ENCODE assay signal across 9 cellular contexts in the genomic region with DNA sequence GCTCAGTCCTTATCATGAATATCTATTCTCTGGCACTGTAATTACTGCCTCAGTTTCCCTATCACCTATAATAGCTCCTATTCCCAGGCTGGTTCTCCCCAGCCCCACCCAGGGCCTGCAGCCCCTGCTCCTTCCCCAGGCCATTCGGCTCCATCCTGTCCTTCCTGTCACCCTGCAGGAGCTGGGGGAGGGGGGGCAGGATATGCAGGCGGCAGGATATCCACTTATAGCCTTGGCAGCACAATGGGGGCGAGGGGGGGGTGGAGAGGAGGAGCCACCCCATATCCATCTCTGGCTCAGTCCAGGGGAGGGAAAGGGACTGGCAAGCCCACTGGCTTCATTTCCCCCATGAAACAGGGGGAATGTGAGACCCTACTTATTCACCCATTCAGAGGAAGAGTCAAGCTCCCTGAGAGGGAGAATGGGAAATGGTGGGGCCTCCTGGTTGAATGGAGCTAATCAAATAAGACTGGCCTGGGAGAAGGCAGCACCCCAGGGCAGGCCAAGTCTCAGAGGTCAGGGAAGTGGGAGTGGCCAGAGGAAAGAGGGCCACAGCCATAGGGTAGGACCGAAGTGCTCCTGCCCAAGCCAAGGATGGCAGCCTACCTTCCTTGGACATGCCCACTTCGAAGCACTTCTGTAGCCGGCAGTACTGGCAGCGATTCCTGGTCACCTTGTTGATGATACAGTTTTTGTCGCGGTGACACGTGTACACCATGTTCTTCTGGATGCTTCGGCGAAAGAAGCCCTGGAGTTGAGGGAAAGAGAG. TPM values are rescaled to one million over a fixed set of nuclear protein-coding genes. Genes with fewer than 3 reads are reported as not detected.
A peak's percentile ranks its signal among the peaks of the same experiment; 100 is the strongest.
DNase-seq lines count a peak whose midpoint lies in the region; ATAC-seq and TF ChIP-seq lines count a peak whose summit lies in the region.
"Had no signal": no experiment of that assay in that cellular context is flagged by ENCODE, and none has a peak within 500 bp of the region (broad histone marks: within the 10 kb centered on the region; RNA-seq: fewer than 3 reads in every experiment).

No MANE protein-coding gene starts in this region.

- TF ChIP-seq CTCF in DOHH2 (IDR thresholded peaks at IDR 0.05; ENCODE audit: low read depth, low read length, poor library complexity, severe bottlenecking) (no peak), esophagus squamous epithelium (IDR thresholded peaks at IDR 0.05) (no peak), parathyroid adenoma (IDR thresholded peaks at IDR 0.05) (no peak)

- H2AFZ ChIP-seq in parathyroid adenoma: no peak overlapping the region

- H3K79me2 ChIP-seq in DOHH2 (ENCODE audit: control insufficient read depth, low read length) (no peaks in the 10 kb centered on the region), parathyroid adenoma (no peaks in the 10 kb centered on the region)

- peak overlapping the region; percentile 35 for H3K4me2 ChIP-seq in DOHH2 (ENCODE audit: low read length)
- no peak overlapping the region for H3K4me2 ChIP-seq in parathyroid adenoma (ENCODE audit: low read length)

- no peak for ATAC-seq in T-helper 17 cell
- ATAC-seq: esophagus mucosa had no signal

- peaks cover 66% of the 10 kb centered on the region for H3K4me1 Mint-ChIP-seq in T-helper 17 cell

- H3K36me3 ChIP-seq in DOHH2 (ENCODE audit: control insufficient read depth, low read length) (no peaks in the 10 kb centered on the region), esophagus squamous epithelium (peaks cover 47 to 68% (median 51%) of the 10 kb centered on the region in 3 donors), parathyroid adenoma (ENCODE audit: control insufficient read depth, insufficient read depth, low read length) (no peaks in the 10 kb centered on the region), MG63 (peaks cover 39% of the 10 kb centered on the region)

- WGBS in esophagus squamous epithelium, 2 donors: 64 to 70% methylated on average over 5 to 8 of the region's 12 CpGs

- H3K9me3 ChIP-seq in DOHH2 (ENCODE audit: control insufficient read depth, insufficient read depth, low read length) (no peaks in the 10 kb centered on the region), T-helper 17 cell (ENCODE audit: control insufficient read depth, low read length, poor library complexity, severe bottlenecking) (no peaks in the 10 kb centered on the region), esophagus squamous epithelium (no peaks in the 10 kb centered on the region), parathyroid adenoma (ENCODE audit: control insufficient read depth, low read length) (no peaks in the 10 kb centered on the region), MG63 (no peaks in the 10 kb centered on the region)

- DNase-seq in T-helper 17 cell (no peak), esophagus squamous epithelium (lab: John Stamatoyannopoulos, UW) (no peak), DMS153 treated with DMSO at 0.1 percent for 48 hours (lab: John Stamatoyannopoulos, UW; ENCODE audit: unreplicated experiment) (no peak), MG63 (no peak), iPS-NIHi7 (ENCODE audit: extremely low spot score) (no peak), RPMI8226 (no peak)

- no peaks in the 10 kb centered on the region for H3K9me2 ChIP-seq in DOHH2 (replicated peaks; ENCODE audit: control insufficient read depth, low read length)

- H3K36me3 Mint-ChIP-seq in T-helper 17 cell (ENCODE audit: low read depth): peaks cover 10% of the 10 kb centered on the region

- H3K27me3 ChIP-seq in DOHH2 (ENCODE audit: control insufficient read depth, low read length) (peaks cover 7% of the 10 kb centered on the region), esophagus squamous epithelium (no peaks in the 10 kb centered on the region), parathyroid adenoma (ENCODE audit: control insufficient read depth, insufficient read depth, low read length) (no peaks in the 10 kb centered on the region), MG63 (no peaks in the 10 kb centered on the region)

- no peak overlapping the region for H3K9ac ChIP-seq in parathyroid adenoma

- no peaks in the 10 kb centered on the region for H4K20me1 ChIP-seq in DOHH2 (ENCODE audit: control insufficient read depth, insufficient read depth, low read depth, low read length)

- TF ChIP-seq POLR2A in esophagus squamous epithelium (IDR thresholded peaks at IDR 0.05): no peak

- H3K4me3 ChIP-seq in DOHH2 (ENCODE audit: low read length): no peak overlapping the region
- H3K4me3 ChIP-seq in esophagus squamous epithelium: no peak overlapping the region
- no peak overlapping the region for H3K4me3 ChIP-seq in parathyroid adenoma (ENCODE audit: low read depth, low read length)
- no peak overlapping the region for H3K4me3 ChIP-seq in MG63

- peak overlapping the region; percentile 82 for H3K27ac Mint-ChIP-seq in T-helper 17 cell

- H3K4me3 Mint-ChIP-seq in T-helper 17 cell: no peak overlapping the region

- H3K4me1 ChIP-seq in DOHH2 (ENCODE audit: control insufficient read depth, low read length) (peaks cover 41% of the 10 kb centered on the region), esophagus squamous epithelium (peaks cover 30 to 71% (median 44%) of the 10 kb centered on the region in 3 donors), parathyroid adenoma (no peaks in the 10 kb centered on the region)

- H3K27ac ChIP-seq in DOHH2 (ENCODE audit: low read depth, low read length) (no peak overlapping the region), esophagus squamous epithelium (peak overlapping the region; percentile 9 to 100 (median 72)), parathyroid adenoma (peak overlapping the region; percentile 24)

- H3K27me3 Mint-ChIP-seq in T-helper 17 cell: no peaks in the 10 kb centered on the region

- intact Hi-C loops in esophagus squamous epithelium (cut with DNase I): loop anchor here (5.0 kb wide), 2 partner anchors 37 to 72 kb away; a partner anchor contains a TSS

- H3F3A ChIP-seq in DOHH2 (ENCODE audit: control insufficient read depth, insufficient read depth): no peaks in the 10 kb centered on the region; the same call in 1 of the 2 replicates

RNA-seq across cellular contexts. Expression of gene ITGB7, which starts 7.8 kb away (rescaled TPM):
- total RNA-seq in T-helper 17 cell: 100 to 1,000 TPM; 306 to 367 TPM
- 1 to 10 TPM; 4.2 to 7.2 (median 5.9) TPM for total RNA-seq in esophagus squamous epithelium
- total RNA-seq in MG63 (2014; rRNA removed; shearing (Covaris generic); ENCODE audit: low replicate concordance): 1.6 TPM in 1 of 2 replicates, not detected in the other

RNA-seq across cellular contexts. Expression of gene RARG, which starts 17.1 kb away (rescaled TPM):
- total RNA-seq in T-helper 17 cell: 10 to 100 TPM; 57.6 to 57.8 TPM
- total RNA-seq in esophagus squamous epithelium: 100 to 1,000 TPM in 3 of 4 donors, 10 to 100 TPM in 1; 98.0 to 171 (median 125) TPM
- total RNA-seq in MG63 (2014; rRNA removed; shearing (Covaris generic); ENCODE audit: low replicate concordance): 30.8 and 40.7 TPM in 2 replicates

RNA-seq across cellular contexts. Expression of gene CSAD, which starts 34.1 kb away (rescaled TPM):
- total RNA-seq in T-helper 17 cell (10 to 100 TPM; 57.2 to 61.0 TPM), esophagus squamous epithelium (10 to 100 TPM; 11.4 to 30.5 (median 15.7) TPM)
- total RNA-seq in MG63 (2014; rRNA removed; shearing (Covaris generic); ENCODE audit: low replicate concordance): 1.2 and 7.1 TPM in 2 replicates

RNA-seq across cellular contexts. Expression of gene ZNF740, which starts 34.3 kb away (rescaled TPM):
- total RNA-seq in T-helper 17 cell (10 to 100 TPM; 24.3 to 34.6 TPM), esophagus squamous epithelium (10 to 100 TPM in 2 of 4 donors, 1 to 10 TPM in 2; 6.9 to 21.2 (median 9.8) TPM)
- total RNA-seq in MG63 (2014; rRNA removed; shearing (Covaris generic); ENCODE audit: low replicate concordance): 14.7 and 22.2 TPM in 2 replicates

RNA-seq across cellular contexts. Expression of gene ESPL1, which starts 53.2 kb away (rescaled TPM):
- total RNA-seq in T-helper 17 cell (under 1 TPM; 0.30 to 0.83 TPM), esophagus squamous epithelium (10 to 100 TPM; 32.2 to 85.6 (median 48.0) TPM)
- 22.1 and 23.9 TPM in 2 replicates for total RNA-seq in MG63 (2014; rRNA removed; shearing (Covaris generic); ENCODE audit: low replicate concordance)

Comparison
In these comparisons a context has a peak if more than half of its experiments do, and no peak if none do; other contexts are left out.
1. RNA of gene ITGB7, which starts 7.8 kb away (total RNA-seq): 306 to 367 TPM in T-helper 17 cell; 4.2 to 7.2 TPM in esophagus squamous epithelium and 1.6 TPM in MG63; every median in the first group is over 10 times any median in the second.